ENCODE assay signal across 22 cellular contexts in genomic region chr15:22806664-22807063, GRCh38. TPM values are rescaled to one million over a fixed set of nuclear protein-coding genes. Genes with fewer than 3 reads are reported as not detected.
A peak's percentile ranks its signal among the peaks of the same experiment; 100 is the strongest.
DNase-seq lines count a peak whose midpoint lies in the region; ATAC-seq, FAIRE-seq and TF ChIP-seq lines count a peak whose summit lies in the region.
"Had no signal": no experiment of that assay in that cellular context is flagged by ENCODE, and none has a peak within 500 bp of the region (broad histone marks: within the 10 kb centered on the region; RNA-seq: fewer than 3 reads in every experiment).

No MANE protein-coding gene starts in this region.

- H3K9me3 Mint-ChIP-seq in chondrocyte (ENCODE audit: low read depth), result no peaks in the 10 kb centered on the region
- H3K9me3 Mint-ChIP-seq: CD4-positive, CD25-positive, alpha-beta regulatory T cell had no signal

- peak; percentile 12 for DNase-seq in activated effector memory CD4-positive, alpha-beta T cell treated with anti-CD3 and anti-CD28 coated beads, Interleukin-2, amount 50 U/mL, for 16 hours
- DNase-seq in activated effector memory CD4-positive, alpha-beta T cell treated with Interleukin-2 at 50 U/mL for 16 hours, result no peak
- DNase-seq in chondrocyte (ENCODE audit: low spot score), result no peak
- peak in 1 of 5 donors; percentile 36 for DNase-seq in heart left ventricle
- DNase-seq in NOMO-1 treated with dmso at 0.1 percent for 144 hours (lab: John Stamatoyannopoulos, UW; ENCODE audit: unreplicated experiment), result no peak
- DNase-seq in HuH-7.5 (ENCODE audit: low spot score), result no peak
- DNase-seq in RCC 7860 (ENCODE audit: low spot score), result no peak
- DNase-seq: BE2C; CD4-positive, CD25-positive, alpha-beta regulatory T cell; COR-L47; DMS 273 treated with DMSO at 0.1 percent for 48 hours; DND-41; NCI-H1105 treated with DMSO at 0.1 percent for 48 hours; NCI-H187 treated with DMSO at 0.1 percent for 48 hours; NCI-H2227 treated with DMSO at 0.1 percent for 48 hours; NCI-H524; NCI-H82; SHP77 treated with DMSO at 0.1 percent for 48 hours had no signal

- peaks cover 9% of the 10 kb centered on the region for H3K4me1 Mint-ChIP-seq in chondrocyte (ENCODE audit: low read depth)

- H3K4me3 Mint-ChIP-seq in chondrocyte (ENCODE audit: unreplicated experiment), result no peak overlapping the region

- H3K9me3 ChIP-seq in heart left ventricle, result no peaks in the 10 kb centered on the region
- H3K9me3 ChIP-seq: BE2C had no signal

- 28 to 47% (median 34%) methylated on average over 2 of the region's 2 CpGs for WGBS in heart left ventricle, 4 donors

- H3K36me3 Mint-ChIP-seq in chondrocyte (ENCODE audit: low read depth), result no peaks in the 10 kb centered on the region

- H3K4me1 ChIP-seq in heart left ventricle, result peaks cover 0 to 11% (median 0%) of the 10 kb centered on the region in 12 donors
- H3K4me1 ChIP-seq: BE2C had no signal

- H3K27ac ChIP-seq in heart left ventricle (no peak overlapping the region), temporal lobe (ENCODE audit: low read depth, low read length) (peak overlapping the region; percentile 99)

- intact Hi-C loops in heart left ventricle (cut with DNase I), result loop anchor here in 1 of 10 donors (10.0 kb wide), 1 partner anchor 68 kb away; no protein-coding TSS in a partner anchor

- H3K4me3 ChIP-seq in heart left ventricle, result no peak overlapping the region
- H3K4me3 ChIP-seq: K562 had no signal

- TF ChIP-seq POLR2A in heart left ventricle (IDR thresholded peaks at IDR 0.05), result no peak

- H3K36me3 ChIP-seq in heart left ventricle, result peaks cover 0 to 2% (median 0%) of the 10 kb centered on the region in 9 donors
- H3K36me3 ChIP-seq: BE2C had no signal

- peak overlapping the region; percentile 63 for H3K27ac Mint-ChIP-seq in chondrocyte (ENCODE audit: unreplicated experiment)

- TF ChIP-seq CTCF in chondrocyte (IDR thresholded peaks at IDR 0.05) (no peak), heart left ventricle (IDR thresholded peaks at IDR 0.05) (no peak)

- ATAC-seq in heart left ventricle, result peak in 3 of 4 donors; percentile 36 to 64 (median 42)
- ATAC-seq: K562, Panc1 had no signal

- no peaks in the 10 kb centered on the region for H3K27me3 Mint-ChIP-seq in chondrocyte (ENCODE audit: low read depth)
- H3K27me3 Mint-ChIP-seq: CD4-positive, CD25-positive, alpha-beta regulatory T cell had no signal

- no peaks in the 10 kb centered on the region for H3K27me3 ChIP-seq in heart left ventricle
- H3K27me3 ChIP-seq: BE2C had no signal

- no peak for FAIRE-seq in RCC 7860 (lab: Jason Lieb, UNC)
- FAIRE-seq: G401.6, K562 had no signal

RNA-seq across cellular contexts. Expression of gene NIPA1, which starts 20.2 kb away (rescaled TPM):
- total RNA-seq in chondrocyte (13.5 to 18.3 TPM (median 16.4 TPM) in 3 replicates), heart left ventricle (1 to 10 TPM; 3.4 to 7.2 (median 6.4) TPM), temporal lobe (31.2 TPM)
- 1 to 10 TPM; 2.1 to 8.6 TPM for polyA plus RNA-seq in heart left ventricle

RNA-seq across cellular contexts. Expression of gene NIPA2, which starts 31.8 kb away (rescaled TPM):
- 59.3 to 60.9 TPM (median 60.4 TPM) in 3 replicates for total RNA-seq in chondrocyte
- 10 to 100 TPM; 17.4 to 32.4 (median 20.6) TPM for total RNA-seq in heart left ventricle
- 10 to 100 TPM in 1 of 2 donors, 1 to 10 TPM in 1; 5.3 to 47.0 TPM for polyA plus RNA-seq in heart left ventricle
- total RNA-seq in temporal lobe, result 34.7 TPM
